Comparison of ENCODE assay signal across 17 cellular contexts in genomic region chr13:98746968-98747367, GRCh38. TPM values are rescaled to one million over a fixed set of nuclear protein-coding genes. Genes with fewer than 3 reads are reported as not detected.
DNase-seq lines count a peak whose midpoint lies in the region; ATAC-seq and TF ChIP-seq lines count a peak whose summit lies in the region.
"Had no signal": no experiment of that assay in that cellular context is flagged by ENCODE, and none has a peak within 500 bp of the region (broad histone marks: within the 10 kb centered on the region; RNA-seq: fewer than 3 reads in every experiment).

No MANE protein-coding gene starts in this region.

- no peaks in the 10 kb centered on the region for H3K9me3 Mint-ChIP-seq in activated naive CD4-positive, alpha-beta T cell treated with anti-CD3 and anti-CD28 coated beads, Interleukin-2, amount 10 ng/mL, durations not matched to agents 7 days and 5 days
- H3K9me3 Mint-ChIP-seq: activated naive CD4-positive, alpha-beta T cell treated with anti-CD3 and anti-CD28 coated beads, Interleukin-2, amount 50 U/mL, for 72 hours; stimulated activated naive CD8-positive, alpha-beta T cell treated with anti-CD3 and anti-CD28 coated beads, Interleukin-15, amount 100 ng/mL, for 72 hours had no signal

- no peak for ATAC-seq in heart left ventricle
- ATAC-seq: activated naive CD4-positive, alpha-beta T cell treated with anti-CD3 and anti-CD28 coated beads, Interleukin-2, amount 50 U/mL, for 72 hours; stimulated activated naive CD8-positive, alpha-beta T cell treated with anti-CD3 and anti-CD28 coated beads, Interleukin-15, amount 100 ng/mL, for 72 hours had no signal

- H3K4me1 Mint-ChIP-seq in activated naive CD4-positive, alpha-beta T cell treated with anti-CD3 and anti-CD28 coated beads, Interleukin-2, amount 10 ng/mL, durations not matched to agents 7 days and 5 days = no peaks in the 10 kb centered on the region
- H3K4me1 Mint-ChIP-seq: memory B cell had no signal

- no peak for TF ChIP-seq CTCF in heart left ventricle (IDR thresholded peaks at IDR 0.05)

- intact Hi-C loops in heart left ventricle (cut with DNase I) = no loop called here

- H3K9me3 ChIP-seq in adipocyte (ENCODE audit: control insufficient read depth, low read length) = no peaks in the 10 kb centered on the region
- H3K9me3 ChIP-seq in heart left ventricle = peaks cover 0 to 2% (median 0%) of the 10 kb centered on the region in 12 donors
- H3K9me3 ChIP-seq: SK-N-SH, vagina had no signal

- H3K27ac ChIP-seq in heart left ventricle = no peak overlapping the region
- H3K27ac ChIP-seq: vagina had no signal

- CTCF ChIA-PET in activated naive CD4-positive, alpha-beta T cell treated with anti-CD3 and anti-CD28 coated beads, Interleukin-2, amount 10 ng/mL, durations not matched to agents 7 days and 5 days (lab: Charles Lee) = no interaction called here

- no peak overlapping the region for H3K4me3 Mint-ChIP-seq in activated naive CD4-positive, alpha-beta T cell treated with anti-CD3 and anti-CD28 coated beads, Interleukin-2, amount 10 ng/mL, durations not matched to agents 7 days and 5 days
- H3K4me3 Mint-ChIP-seq: memory B cell; nephron; stimulated activated naive CD8-positive, alpha-beta T cell treated with anti-CD3 and anti-CD28 coated beads, Interleukin-15, amount 100 ng/mL, for 72 hours had no signal

- DNase-seq in ACHN (peak; percentile 39), HK-2 (ENCODE audit: unreplicated experiment) (peak; percentile 20), adipocyte (ENCODE audit: low read depth) (peak; percentile 14), iris pigment epithelial cell (ENCODE audit: low read depth) (peak; percentile 51), NCI-H1436 treated with DMSO at 0.1 percent for 48 hours (lab: John Stamatoyannopoulos, UW) (no peak), heart left ventricle (no peak)
- DNase-seq in activated naive CD4-positive, alpha-beta T cell treated with anti-CD3 and anti-CD28 coated beads, Interleukin-2, amount 10 ng/mL, durations not matched to agents 7 days and 5 days = no peak
- no peak for DNase-seq in NK-92 treated with Interleukin-12 subunit alpha and Interleukin-12 subunit beta, amount 100 ng/mL, for 24 hours (lab: John Stamatoyannopoulos, UW)
- DNase-seq: activated CD4-positive, alpha-beta T cell treated with anti-CD3 and anti-CD28 coated beads, Interleukin-2, amount 50 U/mL, for 4 hours; activated T-cell treated with anti-CD3 and anti-CD28 coated beads, Interleukin-2, amount 50 U/mL, for 1 hour; NCI-H526 treated with DMSO at 0.1 percent for 48 hours; SK-N-SH; stimulated activated naive CD8-positive, alpha-beta T cell treated with anti-CD3 and anti-CD28 coated beads, Interleukin-15, amount 100 ng/mL, for 72 hours had no signal

- in situ Hi-C loops in ACHN (cut with HindIII; ENCODE audit: low pct_ligation_motif_present, low pct_unique_long_range_greater_than_20kb, low sequenced_read_pairs) = no loop called here

- TF ChIP-seq POLR2A in heart left ventricle (IDR thresholded peaks at IDR 0.05) = no peak

- 91 to 96% (median 94%) methylated on average over 8 of the region's 8 CpGs for WGBS in heart left ventricle, 4 donors

- no peaks in the 10 kb centered on the region for H3K36me3 Mint-ChIP-seq in activated naive CD4-positive, alpha-beta T cell treated with anti-CD3 and anti-CD28 coated beads, Interleukin-2, amount 10 ng/mL, durations not matched to agents 7 days and 5 days
- H3K36me3 Mint-ChIP-seq: activated naive CD4-positive, alpha-beta T cell treated with anti-CD3 and anti-CD28 coated beads, Interleukin-2, amount 50 U/mL, for 72 hours; memory B cell had no signal

- H3K27ac Mint-ChIP-seq in activated naive CD4-positive, alpha-beta T cell treated with anti-CD3 and anti-CD28 coated beads, Interleukin-2, amount 10 ng/mL, durations not matched to agents 7 days and 5 days = no peak overlapping the region
- H3K27ac Mint-ChIP-seq: activated naive CD4-positive, alpha-beta T cell treated with anti-CD3 and anti-CD28 coated beads, Interleukin-2, amount 50 U/mL, for 72 hours; memory B cell; nephron; stimulated activated naive CD8-positive, alpha-beta T cell treated with anti-CD3 and anti-CD28 coated beads, Interleukin-15, amount 100 ng/mL, for 72 hours had no signal

- no peak overlapping the region for H3K9ac ChIP-seq in adipocyte (ENCODE audit: low read length)
- H3K9ac ChIP-seq: SK-N-SH had no signal

- H3K4me3 ChIP-seq in adipocyte (ENCODE audit: low read length) (no peak overlapping the region), heart left ventricle (no peak overlapping the region)
- H3K4me3 ChIP-seq: vagina had no signal

- H3K27me3 ChIP-seq in adipocyte (replicated peaks; ENCODE audit: control insufficient read depth, insufficient read depth, low read length) (peaks cover 15% of the 10 kb centered on the region), heart left ventricle (peaks cover under 1 to 21% (median 14%) of the 10 kb centered on the region in 9 donors)
- H3K27me3 ChIP-seq: vagina had no signal

- H3K4me1 ChIP-seq in adipocyte (ENCODE audit: control insufficient read depth, insufficient read depth, low read length) (peaks cover 14% of the 10 kb centered on the region), heart left ventricle (peaks cover 0 to 7% (median 3%) of the 10 kb centered on the region in 12 donors)

- H3K27me3 Mint-ChIP-seq in activated naive CD4-positive, alpha-beta T cell treated with anti-CD3 and anti-CD28 coated beads, Interleukin-2, amount 10 ng/mL, durations not matched to agents 7 days and 5 days = peaks cover 49% of the 10 kb centered on the region

- H3K36me3 ChIP-seq in adipocyte (ENCODE audit: control insufficient read depth, insufficient read depth, low read length, severe bottlenecking) (no peaks in the 10 kb centered on the region), heart left ventricle (no peaks in the 10 kb centered on the region)
- H3K36me3 ChIP-seq: vagina had no signal

RNA-seq across cellular contexts. Expression of gene SLC15A1, which starts 5.5 kb away (rescaled TPM):
- total RNA-seq in heart left ventricle = not detected
- polyA plus RNA-seq in heart left ventricle = not detected
- total RNA-seq: activated naive CD4-positive, alpha-beta T cell treated with anti-CD3 and anti-CD28 coated beads, Interleukin-2, amount 50 U/mL, for 72 hours had no signal
- polyA plus RNA-seq: SK-N-SH had no signal

Comparison
In these comparisons a context has a peak if more than half of its experiments do, and no peak if none do; other contexts are left out.
1. DNase-seq: peak in ACHN (single experiment), HK-2 (single experiment), adipocyte (single experiment) and iris pigment epithelial cell (single experiment); none in NCI-H1436 treated with DMSO at 0.1 percent for 48 hours (single experiment), heart left ventricle (0 of 5), activated naive CD4-positive, alpha-beta T cell treated with anti-CD3 and anti-CD28 coated beads, Interleukin-2, amount 10 ng/mL, durations not matched to agents 7 days and 5 days (single experiment) and NK-92 treated with Interleukin-12 subunit alpha and Interleukin-12 subunit beta, amount 100 ng/mL, for 24 hours (single experiment).